Comparison of ENCODE assay signal across 1 cellular context in the genomic region with DNA sequence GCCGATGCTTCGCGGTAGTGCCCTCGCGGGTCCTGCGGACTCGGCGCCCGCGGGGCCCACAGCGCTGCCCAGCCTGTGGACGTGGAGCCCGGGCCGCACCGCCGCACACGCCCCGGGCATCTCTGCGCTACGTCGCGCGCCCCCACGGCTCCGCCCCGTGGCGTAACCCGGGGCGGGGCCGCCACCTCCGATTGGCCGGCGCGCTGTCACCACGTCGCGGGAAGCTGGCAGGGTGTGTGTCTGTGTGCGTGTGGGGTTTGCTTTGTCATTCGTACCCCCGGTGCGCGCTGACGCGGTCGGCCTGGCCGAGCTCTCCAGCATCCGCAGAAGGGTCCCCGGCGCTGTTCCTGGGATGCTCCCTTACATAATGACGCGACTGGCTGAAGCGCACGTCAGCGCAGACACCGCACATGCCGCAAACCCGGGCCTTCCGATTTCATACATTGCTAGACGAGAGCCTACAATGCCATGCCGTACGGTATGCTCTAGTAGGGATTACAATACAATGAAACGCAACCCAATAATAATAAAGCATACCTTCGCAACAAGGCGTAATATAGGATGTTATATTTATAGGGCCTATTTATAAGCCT.
TF ChIP-seq lines count a peak whose summit lies in the region.

No MANE protein-coding gene starts in this region.

TF ChIP-seq in GM12878, 131 proteins besides CTCF, POLR2A, EP300 and RAD21 (continued from another document and continues in another):
- TF ChIP-seq, protein P1, sequence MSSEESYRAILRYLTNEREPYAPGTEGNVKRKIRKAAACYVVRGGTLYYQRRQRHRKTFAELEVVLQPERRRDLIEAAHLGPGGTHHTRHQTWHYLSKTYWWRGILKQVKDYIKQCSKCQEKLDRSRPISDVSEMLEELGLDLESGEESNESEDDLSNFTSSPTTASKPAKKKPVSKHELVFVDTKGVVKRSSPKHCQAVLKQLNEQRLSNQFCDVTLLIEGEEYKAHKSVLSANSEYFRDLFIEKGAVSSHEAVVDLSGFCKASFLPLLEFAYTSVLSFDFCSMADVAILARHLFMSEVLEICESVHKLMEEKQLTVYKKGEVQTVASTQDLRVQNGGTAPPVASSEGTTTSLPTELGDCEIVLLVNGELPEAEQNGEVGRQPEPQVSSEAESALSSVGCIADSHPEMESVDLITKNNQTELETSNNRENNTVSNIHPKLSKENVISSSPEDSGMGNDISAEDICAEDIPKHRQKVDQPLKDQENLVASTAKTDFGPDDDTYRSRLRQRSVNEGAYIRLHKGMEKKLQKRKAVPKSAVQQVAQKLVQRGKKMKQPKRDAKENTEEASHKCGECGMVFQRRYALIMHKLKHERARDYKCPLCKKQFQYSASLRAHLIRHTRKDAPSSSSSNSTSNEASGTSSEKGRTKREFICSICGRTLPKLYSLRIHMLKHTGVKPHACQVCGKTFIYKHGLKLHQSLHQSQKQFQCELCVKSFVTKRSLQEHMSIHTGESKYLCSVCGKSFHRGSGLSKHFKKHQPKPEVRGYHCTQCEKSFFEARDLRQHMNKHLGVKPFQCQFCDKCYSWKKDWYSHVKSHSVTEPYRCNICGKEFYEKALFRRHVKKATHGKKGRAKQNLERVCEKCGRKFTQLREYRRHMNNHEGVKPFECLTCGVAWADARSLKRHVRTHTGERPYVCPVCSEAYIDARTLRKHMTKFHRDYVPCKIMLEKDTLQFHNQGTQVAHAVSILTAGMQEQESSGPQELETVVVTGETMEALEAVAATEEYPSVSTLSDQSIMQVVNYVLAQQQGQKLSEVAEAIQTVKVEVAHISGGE (CRISPR knock-in tag; IDR thresholded peaks at IDR 0.05): no peak
- no peak for TF ChIP-seq HDAC6 (IDR thresholded peaks at IDR 0.05; ENCODE audit: unreplicated experiment)
- TF ChIP-seq TCF12 (IDR thresholded peaks at IDR 0.05; ENCODE audit: low read depth, low read length): no peak
- TF ChIP-seq POU2F2 (IDR thresholded peaks at IDR 0.05; ENCODE audit: borderline replicate concordance, low read depth, low read length): peak; percentile 59; the same call in 2 of the 3 replicates
- TF ChIP-seq, protein P2, sequence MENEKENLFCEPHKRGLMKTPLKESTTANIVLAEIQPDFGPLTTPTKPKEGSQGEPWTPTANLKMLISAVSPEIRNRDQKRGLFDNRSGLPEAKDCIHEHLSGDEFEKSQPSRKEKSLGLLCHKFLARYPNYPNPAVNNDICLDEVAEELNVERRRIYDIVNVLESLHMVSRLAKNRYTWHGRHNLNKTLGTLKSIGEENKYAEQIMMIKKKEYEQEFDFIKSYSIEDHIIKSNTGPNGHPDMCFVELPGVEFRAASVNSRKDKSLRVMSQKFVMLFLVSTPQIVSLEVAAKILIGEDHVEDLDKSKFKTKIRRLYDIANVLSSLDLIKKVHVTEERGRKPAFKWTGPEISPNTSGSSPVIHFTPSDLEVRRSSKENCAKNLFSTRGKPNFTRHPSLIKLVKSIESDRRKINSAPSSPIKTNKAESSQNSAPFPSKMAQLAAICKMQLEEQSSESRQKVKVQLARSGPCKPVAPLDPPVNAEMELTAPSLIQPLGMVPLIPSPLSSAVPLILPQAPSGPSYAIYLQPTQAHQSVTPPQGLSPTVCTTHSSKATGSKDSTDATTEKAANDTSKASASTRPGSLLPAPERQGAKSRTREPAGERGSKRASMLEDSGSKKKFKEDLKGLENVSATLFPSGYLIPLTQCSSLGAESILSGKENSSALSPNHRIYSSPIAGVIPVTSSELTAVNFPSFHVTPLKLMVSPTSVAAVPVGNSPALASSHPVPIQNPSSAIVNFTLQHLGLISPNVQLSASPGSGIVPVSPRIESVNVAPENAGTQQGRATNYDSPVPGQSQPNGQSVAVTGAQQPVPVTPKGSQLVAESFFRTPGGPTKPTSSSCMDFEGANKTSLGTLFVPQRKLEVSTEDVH (IDR thresholded peaks at IDR 0.05; ENCODE audit: low read depth, partially characterized antibody): peak; percentile 66
- TF ChIP-seq SKIL (IDR thresholded peaks at IDR 0.05; ENCODE audit: low read depth, poor library complexity, severe bottlenecking): no peak
- peak; percentile 86 for TF ChIP-seq CREB1 (IDR thresholded peaks at IDR 0.05; ENCODE audit: low read depth)
- TF ChIP-seq E2F4 (IDR thresholded peaks at IDR 0.05; ENCODE audit: low read depth, low read length): peak; percentile 53; the same call in 1 of the 2 replicates
- TF ChIP-seq PAX5 (IDR thresholded peaks at IDR 0.05; ENCODE audit: borderline replicate concordance, low read depth, low read length): 0 out of 2 replicates have a peak, but pooled peaks have one; percentile 29
- no peak for TF ChIP-seq SUZ12 (IDR thresholded peaks at IDR 0.05; ENCODE audit: unreplicated experiment)
- TF ChIP-seq CREM (IDR thresholded peaks at IDR 0.05; ENCODE audit: low read depth): peak; percentile 73
- peak; percentile 73 for TF ChIP-seq TAF1 (IDR thresholded peaks at IDR 0.05; ENCODE audit: borderline replicate concordance, low read depth, low read length)
- TF ChIP-seq NRF1 (conservative IDR thresholded peaks at IDR 0.05; ENCODE audit: low read depth, low read length): no peak
- TF ChIP-seq, protein P3, sequence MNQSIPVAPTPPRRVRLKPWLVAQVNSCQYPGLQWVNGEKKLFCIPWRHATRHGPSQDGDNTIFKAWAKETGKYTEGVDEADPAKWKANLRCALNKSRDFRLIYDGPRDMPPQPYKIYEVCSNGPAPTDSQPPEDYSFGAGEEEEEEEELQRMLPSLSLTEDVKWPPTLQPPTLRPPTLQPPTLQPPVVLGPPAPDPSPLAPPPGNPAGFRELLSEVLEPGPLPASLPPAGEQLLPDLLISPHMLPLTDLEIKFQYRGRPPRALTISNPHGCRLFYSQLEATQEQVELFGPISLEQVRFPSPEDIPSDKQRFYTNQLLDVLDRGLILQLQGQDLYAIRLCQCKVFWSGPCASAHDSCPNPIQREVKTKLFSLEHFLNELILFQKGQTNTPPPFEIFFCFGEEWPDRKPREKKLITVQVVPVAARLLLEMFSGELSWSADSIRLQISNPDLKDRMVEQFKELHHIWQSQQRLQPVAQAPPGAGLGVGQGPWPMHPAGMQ (IDR thresholded peaks at IDR 0.05; ENCODE audit: borderline replicate concordance): no peak
- no peak; the same call in 1 of the 2 replicates for TF ChIP-seq RUNX3 (IDR thresholded peaks at IDR 0.05; ENCODE audit: low read length)
- TF ChIP-seq NR2C2 (IDR thresholded peaks at IDR 0.05; ENCODE audit: borderline replicate concordance, control insufficient read depth, insufficient read length, low read depth): no peak
- no peak for TF ChIP-seq IRF4 (IDR thresholded peaks at IDR 0.05; ENCODE audit: low read depth, low read length)
- TF ChIP-seq EZH2 (IDR thresholded peaks at IDR 0.05; ENCODE audit: borderline replicate concordance, control insufficient read depth, low read depth, low read length): no peak
- no peak for TF ChIP-seq KDM1A (IDR thresholded peaks at IDR 0.05; ENCODE audit: borderline replicate concordance)
- no peak for TF ChIP-seq HDGF (IDR thresholded peaks at IDR 0.05)
- TF ChIP-seq SIX5 (IDR thresholded peaks at IDR 0.05; ENCODE audit: low read depth, low read length, severe bottlenecking): no peak
- peak; percentile 94 for TF ChIP-seq ZNF687 (IDR thresholded peaks at IDR 0.05)
- no peak for TF ChIP-seq KAT2A (conservative IDR thresholded peaks at IDR 0.05; ENCODE audit: control insufficient read depth, low read depth, low read length)
- TF ChIP-seq SUPT20H (IDR thresholded peaks at IDR 0.05; ENCODE audit: borderline replicate concordance, control insufficient read depth, low read depth, low read length): no peak
- TF ChIP-seq HCFC1 (IDR thresholded peaks at IDR 0.05; ENCODE audit: low read length): no peak
- TF ChIP-seq, protein P4, sequence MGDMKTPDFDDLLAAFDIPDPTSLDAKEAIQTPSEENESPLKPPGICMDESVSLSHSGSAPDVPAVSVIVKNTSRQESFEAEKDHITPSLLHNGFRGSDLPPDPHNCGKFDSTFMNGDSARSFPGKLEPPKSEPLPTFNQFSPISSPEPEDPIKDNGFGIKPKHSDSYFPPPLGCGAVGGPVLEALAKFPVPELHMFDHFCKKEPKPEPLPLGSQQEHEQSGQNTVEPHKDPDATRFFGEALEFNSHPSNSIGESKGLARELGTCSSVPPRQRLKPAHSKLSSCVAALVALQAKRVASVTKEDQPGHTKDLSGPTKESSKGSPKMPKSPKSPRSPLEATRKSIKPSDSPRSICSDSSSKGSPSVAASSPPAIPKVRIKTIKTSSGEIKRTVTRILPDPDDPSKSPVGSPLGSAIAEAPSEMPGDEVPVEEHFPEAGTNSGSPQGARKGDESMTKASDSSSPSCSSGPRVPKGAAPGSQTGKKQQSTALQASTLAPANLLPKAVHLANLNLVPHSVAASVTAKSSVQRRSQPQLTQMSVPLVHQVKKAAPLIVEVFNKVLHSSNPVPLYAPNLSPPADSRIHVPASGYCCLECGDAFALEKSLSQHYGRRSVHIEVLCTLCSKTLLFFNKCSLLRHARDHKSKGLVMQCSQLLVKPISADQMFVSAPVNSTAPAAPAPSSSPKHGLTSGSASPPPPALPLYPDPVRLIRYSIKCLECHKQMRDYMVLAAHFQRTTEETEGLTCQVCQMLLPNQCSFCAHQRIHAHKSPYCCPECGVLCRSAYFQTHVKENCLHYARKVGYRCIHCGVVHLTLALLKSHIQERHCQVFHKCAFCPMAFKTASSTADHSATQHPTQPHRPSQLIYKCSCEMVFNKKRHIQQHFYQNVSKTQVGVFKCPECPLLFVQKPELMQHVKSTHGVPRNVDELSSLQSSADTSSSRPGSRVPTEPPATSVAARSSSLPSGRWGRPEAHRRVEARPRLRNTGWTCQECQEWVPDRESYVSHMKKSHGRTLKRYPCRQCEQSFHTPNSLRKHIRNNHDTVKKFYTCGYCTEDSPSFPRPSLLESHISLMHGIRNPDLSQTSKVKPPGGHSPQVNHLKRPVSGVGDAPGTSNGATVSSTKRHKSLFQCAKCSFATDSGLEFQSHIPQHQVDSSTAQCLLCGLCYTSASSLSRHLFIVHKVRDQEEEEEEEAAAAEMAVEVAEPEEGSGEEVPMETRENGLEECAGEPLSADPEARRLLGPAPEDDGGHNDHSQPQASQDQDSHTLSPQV (IDR thresholded peaks at IDR 0.05): no peak
- TF ChIP-seq ZNF207 (IDR thresholded peaks at IDR 0.05; ENCODE audit: borderline replicate concordance): 0 out of 2 replicates have a peak, but pooled peaks have one; percentile 67
- peak; percentile 85 for TF ChIP-seq MXI1 (IDR thresholded peaks at IDR 0.05; ENCODE audit: low read depth, low read length)
- peak; percentile 62; the same call in 1 of the 2 replicates for TF ChIP-seq POLR2AphosphoS2 (IDR thresholded peaks at IDR 0.05; ENCODE audit: low read depth, low read length)
- peak; percentile 54; the same call in 1 of the 2 replicates for TF ChIP-seq SMAD5 (IDR thresholded peaks at IDR 0.05; ENCODE audit: low read depth)
- TF ChIP-seq, protein P5, sequence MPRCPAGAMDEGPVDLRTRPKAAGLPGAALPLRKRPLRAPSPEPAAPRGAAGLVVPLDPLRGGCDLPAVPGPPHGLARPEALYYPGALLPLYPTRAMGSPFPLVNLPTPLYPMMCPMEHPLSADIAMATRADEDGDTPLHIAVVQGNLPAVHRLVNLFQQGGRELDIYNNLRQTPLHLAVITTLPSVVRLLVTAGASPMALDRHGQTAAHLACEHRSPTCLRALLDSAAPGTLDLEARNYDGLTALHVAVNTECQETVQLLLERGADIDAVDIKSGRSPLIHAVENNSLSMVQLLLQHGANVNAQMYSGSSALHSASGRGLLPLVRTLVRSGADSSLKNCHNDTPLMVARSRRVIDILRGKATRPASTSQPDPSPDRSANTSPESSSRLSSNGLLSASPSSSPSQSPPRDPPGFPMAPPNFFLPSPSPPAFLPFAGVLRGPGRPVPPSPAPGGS (IDR thresholded peaks at IDR 0.05; ENCODE audit: borderline replicate concordance, insufficient read depth, low read depth, low read length, poor library complexity, severe bottlenecking): no peak
- TF ChIP-seq EGR1 (IDR thresholded peaks at IDR 0.05; ENCODE audit: borderline replicate concordance in 1 of 2, low read depth in 2 of 2, low read length in 2 of 2): peak; percentile 18 to 59; a peak in 2 of 3 replicates
- peak; percentile 64 for TF ChIP-seq IKZF1 (conservative IDR thresholded peaks at IDR 0.05)
